In genomic region chr10:132307823-132308587, GRCh38 we compare ENCODE assay signal across 8 cellular contexts. TPM values are rescaled to one million over a fixed set of nuclear protein-coding genes. Genes with fewer than 3 reads are reported as not detected.
DNase-seq lines count a peak whose midpoint lies in the region; ATAC-seq and TF ChIP-seq lines count a peak whose summit lies in the region.

Gene STK32C (minus strand): TSS chr10:132307950. CDS start chr10:132307833, 117 bp downstream.

- DNase-seq in G401 (ENCODE audit: low spot score) (peak; percentile 93), GM23338 (ENCODE audit: low spot score) (peak; percentile 93), LoVo (ENCODE audit: low spot score) (peak; percentile 90), T-helper 1 cell (peak; percentile 85 to 91 (median 89)), adipocyte (ENCODE audit: low read depth) (peak; percentile 98), heart right ventricle (peak; percentile 90 to 94), posterior vena cava (ENCODE audit: low spot score) (peak; percentile 97), tibial nerve (ENCODE audit: low spot score in 2 of 2) (peak; percentile 85 to 86)

- peak within 1 kb of the TSS; percentile 85 for H3K9ac ChIP-seq in adipocyte (ENCODE audit: low read length)

- WGBS in heart right ventricle, 2 donors = 1% methylated on average over 55 to 83 of the region's 84 CpGs
- 0 to 3% methylated on average over 2 to 16 of the region's 84 CpGs for WGBS in tibial nerve, 2 donors

- H3K4me1 ChIP-seq in GM23338 (ENCODE audit: insufficient read depth) = no peaks in the 10 kb centered on the region; the same call in 1 of the 2 replicates
- peaks cover 12% of the 10 kb centered on the region for H3K4me1 ChIP-seq in adipocyte (ENCODE audit: control insufficient read depth, insufficient read depth, low read length)
- H3K4me1 ChIP-seq in heart right ventricle = peaks cover 4 to 19% (median 17%) of the 10 kb centered on the region in 9 donors
- peaks cover 0 to 25% (median 9%) of the 10 kb centered on the region in 4 donors for H3K4me1 ChIP-seq in tibial nerve

- H3K4me2 ChIP-seq in GM23338 = peak within 1 kb of the TSS; percentile 92

- no peaks in the 10 kb centered on the region for H3K9me2 ChIP-seq in GM23338 (ENCODE audit: insufficient read depth)

- peaks cover 34% of the 10 kb centered on the region for H3K27me3 Mint-ChIP-seq in GM23338 (ENCODE audit: insufficient read depth, low read depth, poor library complexity)

- H3F3A ChIP-seq in GM23338 (replicated peaks; ENCODE audit: low read depth) = no peaks in the 10 kb centered on the region

- peak within 1 kb of the TSS; percentile 87 for H3K4me3 Mint-ChIP-seq in GM23338

- ATAC-seq in GM23338 (peak; percentile 72), heart right ventricle (peak; percentile 95 to 98 (median 98))

- no peaks in the 10 kb centered on the region for H3K79me2 ChIP-seq in GM23338 (replicated peaks; ENCODE audit: insufficient read depth)

- in situ Hi-C loops in G401 (cut with HindIII; ENCODE audit: low sequenced_read_pairs) = no loop called here

- H3K27ac Mint-ChIP-seq in GM23338 = no peak within 1 kb of the TSS

- H3K9me3 Mint-ChIP-seq in GM23338 = peaks cover 23% of the 10 kb centered on the region

- H2AFZ ChIP-seq in GM23338 = peak within 1 kb of the TSS; percentile 97; the same call in 1 of the 2 replicates

- H3K36me3 ChIP-seq in GM23338 (ENCODE audit: insufficient read depth) (peaks cover 4% of the 10 kb centered on the region; the same call in 1 of the 2 replicates), adipocyte (ENCODE audit: control insufficient read depth, insufficient read depth, low read length, severe bottlenecking) (no peaks in the 10 kb centered on the region), heart right ventricle (no peaks in the 10 kb centered on the region), tibial nerve (no peaks in the 10 kb centered on the region)

- H3K27me3 ChIP-seq in GM23338 (ENCODE audit: insufficient read depth) = peaks cover 42% of the 10 kb centered on the region
- H3K27me3 ChIP-seq in adipocyte (replicated peaks; ENCODE audit: control insufficient read depth, insufficient read depth, low read length) = no peaks in the 10 kb centered on the region
- peaks cover 0 to 18% (median 0%) of the 10 kb centered on the region in 7 donors for H3K27me3 ChIP-seq in heart right ventricle
- no peaks in the 10 kb centered on the region for H3K27me3 ChIP-seq in tibial nerve

- TF ChIP-seq EP300 in tibial nerve (IDR thresholded peaks at IDR 0.05) = peak in 1 of 2 donors; percentile 86

- no peaks in the 10 kb centered on the region for H4K20me1 ChIP-seq in GM23338 (replicated peaks; ENCODE audit: insufficient read depth)

- peaks cover 17% of the 10 kb centered on the region for H3K36me3 Mint-ChIP-seq in GM23338 (ENCODE audit: low read depth)

- H3K4me1 Mint-ChIP-seq in GM23338 = peaks cover 15% of the 10 kb centered on the region

- intact Hi-C loops in heart right ventricle (cut with DNase I) = loop anchor here in 3 of 10 donors (2.0 kb wide), 1 partner anchor 23 kb away; no protein-coding TSS in a partner anchor
- intact Hi-C loops in posterior vena cava (cut with DNase I) = no loop called here

- TF ChIP-seq CTCF in GM23338 (conservative IDR thresholded peaks at IDR 0.05; ENCODE audit: low read depth in 2 of 2) (no peak), heart right ventricle (IDR thresholded peaks at IDR 0.05) (peak in 1 of 9 donors; percentile 19), tibial nerve (IDR thresholded peaks at IDR 0.05) (peak in 1 of 5 experiments; percentile 10)

- peak within 1 kb of the TSS; percentile 68 for H3K4me3 ChIP-seq in GM23338
- H3K4me3 ChIP-seq in adipocyte (ENCODE audit: low read length) = peak within 1 kb of the TSS; percentile 89
- H3K4me3 ChIP-seq in heart right ventricle = peak within 1 kb of the TSS; percentile 61 to 98 (median 88)
- H3K4me3 ChIP-seq in tibial nerve = peak within 1 kb of the TSS; percentile 64 to 91 (median 84)

- H3K27ac ChIP-seq in GM23338 (ENCODE audit: low read depth) (no peak within 1 kb of the TSS), heart right ventricle (peak within 1 kb of the TSS in 9 of 10 donors; percentile 60 to 80 (median 75)), tibial nerve (peak within 1 kb of the TSS; percentile 58 to 92 (median 75))

- no peaks in the 10 kb centered on the region for H3K9me3 ChIP-seq in adipocyte (ENCODE audit: control insufficient read depth, low read length)
- H3K9me3 ChIP-seq in heart right ventricle = no peaks in the 10 kb centered on the region
- H3K9me3 ChIP-seq in tibial nerve = no peaks in the 10 kb centered on the region

- peak; percentile 37 to 80 for TF ChIP-seq POLR2A in tibial nerve (IDR thresholded peaks at IDR 0.05)

TF ChIP-seq in GM23338, 12 proteins besides CTCF, POLR2A, EP300 and RAD21:
- TF ChIP-seq POLR2AphosphoS5 (IDR thresholded peaks at IDR 0.05; ENCODE audit: low read depth) (peak; percentile 68), ETS1 (IDR thresholded peaks at IDR 0.05) (no peak)

RNA-seq across cellular contexts. Expression of gene STK32C, which starts in this region (rescaled TPM):
- total RNA-seq in G401 (2014; rRNA removed; shearing (Covaris generic)) = 27.8 and 28.3 TPM in 2 replicates
- total RNA-seq in GM23338 (2014; rRNA removed; shearing (Covaris generic)) = 8.0 and 10.2 TPM in 2 replicates
- polyA plus RNA-seq in GM23338 (2016; fragmentation: Nextera tagmentation; extraction: Ambion mirVana) (20.5 and 24.1 TPM in 2 replicates), heart right ventricle (1 to 10 TPM; 4.7 to 8.9 TPM)
- total RNA-seq in heart right ventricle (1 to 10 TPM; 2.7 to 7.7 (median 5.7) TPM), posterior vena cava (1 to 10 TPM; 6.3 to 9.7 TPM), tibial nerve (10 to 100 TPM in 3 of 4 donors, 1 to 10 TPM in 1; 9.4 to 18.1 (median 16.2) TPM)
